ENCODE assay signal across 1 cellular context in the genomic region with DNA sequence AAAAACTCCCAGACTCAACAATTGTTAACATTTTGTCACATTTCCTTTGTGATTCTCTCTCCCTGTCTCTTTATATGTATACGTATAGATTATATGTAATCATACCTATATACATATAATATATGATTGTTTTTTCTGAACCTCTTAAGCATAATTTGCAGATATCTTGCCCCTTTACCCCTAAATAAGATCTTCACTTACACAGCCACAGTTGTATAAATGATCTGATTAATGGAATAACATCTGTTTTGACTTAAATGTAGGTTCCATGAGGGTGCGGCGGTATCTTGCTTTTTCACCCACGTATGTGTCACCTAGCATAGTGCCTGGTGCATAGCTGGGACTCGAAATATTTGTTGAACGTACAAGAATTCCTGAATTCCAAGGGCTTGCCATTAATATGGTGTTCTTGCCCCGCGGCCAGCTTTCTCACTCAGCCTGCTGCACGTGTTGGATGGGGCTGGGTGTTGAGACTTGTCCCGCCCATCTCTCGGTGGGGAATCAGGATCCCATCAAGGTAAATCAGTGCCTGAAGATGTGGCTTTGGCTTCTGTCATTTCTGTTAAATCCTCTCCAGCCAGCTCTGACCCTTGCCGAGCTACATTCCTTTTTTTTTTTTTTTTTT.
TF ChIP-seq lines count a peak whose summit lies in the region.

No MANE protein-coding gene starts in this region.

TF ChIP-seq in HepG2, 621 proteins besides CTCF, POLR2A, EP300 and RAD21:
- no peak for TF ChIP-seq NFYC (CRISPR knock-in tag; IDR thresholded peaks at IDR 0.05)
- TF ChIP-seq ZNF33B (CRISPR knock-in tag; IDR thresholded peaks at IDR 0.05), result no peak
- TF ChIP-seq, protein P1, sequence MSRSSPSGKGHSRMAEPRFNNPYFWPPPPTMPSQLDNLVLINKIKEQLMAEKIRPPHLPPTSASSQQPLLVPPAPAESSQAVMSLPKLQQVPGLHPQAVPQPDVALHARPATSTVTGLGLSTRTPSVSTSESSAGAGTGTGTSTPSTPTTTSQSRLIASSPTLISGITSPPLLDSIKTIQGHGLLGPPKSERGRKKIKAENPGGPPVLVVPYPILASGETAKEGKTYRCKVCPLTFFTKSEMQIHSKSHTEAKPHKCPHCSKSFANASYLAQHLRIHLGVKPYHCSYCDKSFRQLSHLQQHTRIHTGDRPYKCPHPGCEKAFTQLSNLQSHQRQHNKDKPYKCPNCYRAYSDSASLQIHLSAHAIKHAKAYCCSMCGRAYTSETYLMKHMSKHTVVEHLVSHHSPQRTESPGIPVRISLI (CRISPR knock-in tag; IDR thresholded peaks at IDR 0.05; ENCODE audit: borderline replicate concordance), result 0 out of 2 replicates have a peak, but pooled peaks have one; percentile 40
- TF ChIP-seq HDAC2 (CRISPR knock-in tag; IDR thresholded peaks at IDR 0.05), result 0 out of 2 replicates have a peak, but pooled peaks have one; percentile 1
- TF ChIP-seq ZNF501 (CRISPR knock-in tag; IDR thresholded peaks at IDR 0.05), result no peak
